In genomic region chr9:135332516-135332915, GRCh38 we compare ENCODE assay signal across 20 cellular contexts.
"Had no signal": no experiment of that assay in that cellular context is flagged by ENCODE, and none has a peak within 500 bp of the region (broad histone marks: within the 10 kb centered on the region; RNA-seq: fewer than 3 reads in every experiment).

No MANE protein-coding gene starts in this region.

- H3K4me3 Mint-ChIP-seq: activated naive CD4-positive, alpha-beta T cell treated with anti-CD3 and anti-CD28 coated beads, Interleukin-2, amount 50 U/mL, for 24 hours; activated T-cell treated with anti-CD3 and anti-CD28 coated beads, Interleukin-2, amount 50 U/mL, for 72 hours; T-helper 1 cell treated with Interleukin-12 subunit alpha and Interleukin-12 subunit beta and Interleukin-4 antibody, amounts not matched to agents 30 μg/mL and 1 μg/mL, for 36 hours had no signal

- ATAC-seq: activated CD4-positive, CD25-positive, alpha-beta regulatory T cell treated with anti-CD3 and anti-CD28 coated beads, Interleukin-2, amount 50 U/mL, for 24 hours; activated T-cell treated with anti-CD3 and anti-CD28 coated beads, Interleukin-2, amount 50 U/mL, for 72 hours; SK-N-SH treated with all-trans-retinoic acid at 6 μM for 48 hours had no signal

- H3K27ac Mint-ChIP-seq: activated naive CD4-positive, alpha-beta T cell treated with anti-CD3 and anti-CD28 coated beads, Interleukin-2, amount 50 U/mL, for 24 hours; activated T-cell treated with anti-CD3 and anti-CD28 coated beads, Interleukin-2, amount 50 U/mL, for 72 hours; activated T-helper 2 cell treated with anti-CD3 and anti-CD28 coated beads, Interferon-gamma antibody, Interleukin-2, Interleukin-4, amounts not matched to agents 10 μg/mL and 5 μg/mL and 100 μg/mL, durations not matched to agents 14 hours and 24 hours and 36 hours; T-helper 1 cell treated with Interleukin-12 subunit alpha and Interleukin-12 subunit beta and Interleukin-4 antibody, amounts not matched to agents 30 μg/mL and 1 μg/mL, for 36 hours had no signal

- H3K36me3 Mint-ChIP-seq: activated naive CD4-positive, alpha-beta T cell treated with anti-CD3 and anti-CD28 coated beads, Interleukin-2, amount 50 U/mL, for 24 hours had no signal

- H3K9me3 Mint-ChIP-seq: activated naive CD4-positive, alpha-beta T cell treated with anti-CD3 and anti-CD28 coated beads, Interleukin-2, amount 50 U/mL, for 24 hours; activated T-cell treated with anti-CD3 and anti-CD28 coated beads, Interleukin-2, amount 50 U/mL, for 72 hours; activated T-helper 2 cell treated with anti-CD3 and anti-CD28 coated beads, Interferon-gamma antibody, Interleukin-2, Interleukin-4, amounts not matched to agents 10 μg/mL and 5 μg/mL and 100 μg/mL, durations not matched to agents 14 hours and 24 hours and 36 hours; T-helper 1 cell treated with Interleukin-12 subunit alpha and Interleukin-12 subunit beta and Interleukin-4 antibody, amounts not matched to agents 30 μg/mL and 1 μg/mL, for 36 hours had no signal

- DNase-seq: activated CD4-positive, alpha-beta T cell treated with anti-CD3 and anti-CD28 coated beads for 4 hours; activated CD4-positive, alpha-beta T cell treated with anti-CD3 and anti-CD28 coated beads, Interleukin-2, amount 50 U/mL, for 4 hours; activated CD8-positive, alpha-beta memory T cell treated with anti-CD3 and anti-CD28 coated beads, Interleukin-2, amount 50 U/mL, for 4 hours; activated naive CD4-positive, alpha-beta T cell; activated T-cell treated with anti-CD3 and anti-CD28 coated beads, Interleukin-2, amount 50 U/mL, for 72 hours; central memory CD4-positive, alpha-beta T cell; NCI-H1092; NCI-H1930; NCI-H226; NCI-H510A; NCI-H526 treated with DMSO at 0.1 percent for 48 hours; Peyer's patch; Right ventricle myocardium superior; SJCRH30; SW 1271 had no signal

- H3K4me1 Mint-ChIP-seq: activated naive CD4-positive, alpha-beta T cell treated with anti-CD3 and anti-CD28 coated beads, Interleukin-2, amount 50 U/mL, for 24 hours had no signal
